In the genomic region with DNA sequence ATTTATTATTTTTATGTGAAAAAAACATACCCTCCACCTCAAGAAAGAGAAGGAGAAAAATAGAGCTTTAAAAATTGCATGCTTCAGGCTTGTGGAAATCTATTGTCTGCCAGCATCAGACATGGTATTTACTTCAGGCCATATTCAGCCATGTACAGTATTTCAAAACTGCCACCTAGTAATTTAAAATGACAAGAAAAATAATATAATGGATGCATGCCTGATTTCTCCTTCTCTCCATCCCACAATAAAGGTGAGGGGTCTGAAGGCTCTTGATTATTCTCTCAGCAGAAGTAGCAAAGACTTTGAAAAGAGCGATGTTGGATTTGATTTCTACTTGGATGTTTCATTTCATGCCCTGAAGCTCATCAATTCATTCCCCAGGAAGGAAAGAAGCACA, we compare ENCODE assay signal across 30 cellular contexts.
"Had no signal": no experiment of that assay in that cellular context is flagged by ENCODE, and none has a peak within 500 bp of the region (broad histone marks: within the 10 kb centered on the region; RNA-seq: fewer than 3 reads in every experiment).

No MANE protein-coding gene starts in this region.

- H3K9me3 ChIP-seq: adrenal gland, body of pancreas had no signal

- DNase-seq: activated effector memory CD4-positive, alpha-beta T cell treated with anti-CD3 and anti-CD28 coated beads, Interleukin-2, amount 50 U/mL, for 16 hours; activated effector memory CD4-positive, alpha-beta T cell treated with Interleukin-2 at 50 U/mL for 16 hours; activated gamma-delta T cell; activated gamma-delta T cell treated with Interleukin-2 at 50 U/mL for 16 hours; activated naive CD4-positive, alpha-beta T cell; activated naive CD4-positive, alpha-beta T cell treated with anti-CD3 and anti-CD28 coated beads for 36 hours; activated naive CD4-positive, alpha-beta T cell treated with anti-CD3 and anti-CD28 coated beads, Interleukin-2, amount 10 ng/mL, durations not matched to agents 7 days and 5 days; activated naive CD4-positive, alpha-beta T cell treated with anti-CD3 and anti-CD28 coated beads, Interleukin-2, amount 50 U/mL, for 16 hours; activated naive CD4-positive, alpha-beta T cell treated with Interleukin-2 at 50 U/mL for 16 hours; activated naive CD8-positive, alpha-beta T cell treated with anti-CD3 and anti-CD28 coated beads for 36 hours; activated naive CD8-positive, alpha-beta T cell treated with anti-CD3 and anti-CD28 coated beads, Interleukin-2, amount 10 ng/mL, durations not matched to agents 7 days and 5 days; activated naive CD8-positive, alpha-beta T cell treated with anti-CD3 and anti-CD28 coated beads, Interleukin-2, amount 50 U/mL, for 24 hours; activated T-cell treated with anti-CD3 and anti-CD28 coated beads for 4 hours; activated T-cell treated with anti-CD3 and anti-CD28 coated beads, Interleukin-2, amount 50 U/mL, for 1 hour; activated T-cell treated with anti-CD3 and anti-CD28 coated beads, Interleukin-2, amount 50 U/mL, for 24 hours; activated T-cell treated with anti-CD3 and anti-CD28 coated beads, Interleukin-2, amount 50 U/mL, for 4 hours; activated T-cell treated with anti-CD3 and anti-CD28 coated beads, Interleukin-2, amount 50 U/mL, for 48 hours; activated T-cell treated with anti-CD3 and anti-CD28 coated beads, Interleukin-2, amount 50 U/mL, for 72 hours; adrenal gland; amniotic stem cell; amygdala; anterior cingulate cortex; aorta; body of pancreas; brain microvascular endothelial cell; caudate nucleus; central memory CD4-positive, alpha-beta T cell; cerebellar nuclear complex had no signal

- H3K27ac ChIP-seq: adrenal gland, body of pancreas, brain microvascular endothelial cell, breast epithelium, cardiac muscle cell had no signal

- H3K27me3 ChIP-seq: adrenal gland, body of pancreas, brain microvascular endothelial cell, breast epithelium, cardiac muscle cell had no signal

- H3K36me3 ChIP-seq: adrenal gland, brain microvascular endothelial cell, breast epithelium, cardiac muscle cell had no signal

- H3K4me3 ChIP-seq: adrenal gland, body of pancreas, breast epithelium, cardiac muscle cell had no signal

- H3K4me1 ChIP-seq: adrenal gland, body of pancreas, breast epithelium had no signal
